ENCODE assay signal across 8 cellular contexts in genomic region chr3:194671900-194672808, GRCh38. TPM values are rescaled to one million over a fixed set of nuclear protein-coding genes. Genes with fewer than 3 reads are reported as not detected.
DNase-seq lines count a peak whose midpoint lies in the region; ATAC-seq and TF ChIP-seq lines count a peak whose summit lies in the region.

Gene LSG1, minus strand, starts transcription at chr3:194672191. Its CDS starts 29 bp downstream, at chr3:194672162.

- no peaks in the 10 kb centered on the region for H3K9me3 ChIP-seq in ovary
- H3K9me3 ChIP-seq in thyroid gland = no peaks in the 10 kb centered on the region

- TF ChIP-seq POLR2A in GM10847 (IDR thresholded peaks at IDR 0.05; ENCODE audit: extremely low read depth, insufficient read length) = peak; percentile 60
- peak; percentile 47 for TF ChIP-seq POLR2A in ovary (IDR thresholded peaks at IDR 0.05)
- peak in 1 of 2 donors; percentile 37 for TF ChIP-seq POLR2A in thyroid gland (IDR thresholded peaks at IDR 0.05)

- intact Hi-C loops in Right ventricle myocardium inferior (cut with DNase I) = no loop called here
- intact Hi-C loops in ovary (cut with DNase I) = no loop called here
- intact Hi-C loops in thyroid gland (cut with DNase I) = no loop called here

- WGBS in ovary, 3 donors = 0 to 1% (median 0%) methylated on average over 57 of the region's 57 CpGs
- WGBS in thyroid gland, 2 donors = 0% methylated on average over 57 of the region's 57 CpGs

- H3K4me1 ChIP-seq in ovary (ENCODE audit: insufficient read depth) (peaks cover 4% of the 10 kb centered on the region), thyroid gland (peaks cover 10 to 17% of the 10 kb centered on the region in 2 donors)

- TF ChIP-seq CTCF in ovary (IDR thresholded peaks at IDR 0.05) = peak in 1 of 3 donors; percentile 27
- TF ChIP-seq CTCF in thyroid gland (IDR thresholded peaks at IDR 0.05) = no peak

- H3K27me3 ChIP-seq in ovary = no peaks in the 10 kb centered on the region
- no peaks in the 10 kb centered on the region for H3K27me3 ChIP-seq in thyroid gland

- ATAC-seq in HG02678 (IDR thresholded peaks at IDR 0.05; ENCODE audit: unreplicated experiment) (peak; percentile 88), Right ventricle myocardium inferior (peak; percentile 93)

- no peaks in the 10 kb centered on the region for H3K36me3 ChIP-seq in ovary
- no peaks in the 10 kb centered on the region for H3K36me3 ChIP-seq in thyroid gland

- DNase-seq in NCI-H1417 (lab: John Stamatoyannopoulos, UW) (peak; percentile 97 to 100 (median 99)), SW 1271 (lab: John Stamatoyannopoulos, UW) (peak; percentile 88 to 97), Right ventricle myocardium inferior (ENCODE audit: missing footprints) (peak; percentile 94), ovary (peak; percentile 87 to 93 (median 91)), thyroid gland (peak; percentile 91 to 94)
- peak; percentile 79 for DNase-seq in activated naive CD8-positive, alpha-beta T cell treated with anti-CD3 and anti-CD28 coated beads, Interleukin-2, amount 50 U/mL, for 16 hours (ENCODE audit: low read depth, low spot score)

- peak within 1 kb of the TSS; percentile 92 for H3K4me3 ChIP-seq in ovary
- H3K4me3 ChIP-seq in thyroid gland (replicated peaks in 1 of 3) = peak within 1 kb of the TSS; percentile 49 to 56 (median 55)

- H3K27ac ChIP-seq in ovary (peak within 1 kb of the TSS; percentile 54 to 86), thyroid gland (peak within 1 kb of the TSS; percentile 75 to 94 (median 87))

- TF ChIP-seq EP300 in ovary (IDR thresholded peaks at IDR 0.05) = no peak

RNA-seq across cellular contexts. Expression of gene LSG1, which starts in this region (rescaled TPM):
- total RNA-seq in Right ventricle myocardium inferior (20.9 TPM), ovary (10 to 100 TPM; 27.0 to 45.9 (median 31.5) TPM), thyroid gland (10 to 100 TPM; 34.8 to 60.3 (median 49.7) TPM)
- 10 to 100 TPM; 26.8 to 46.6 TPM for polyA plus RNA-seq in ovary

Comparison
In these comparisons a context has a peak if more than half of its experiments do, and no peak if none do; other contexts are left out.
1. Peak in every context shown above with its lines: DNase-seq, ATAC-seq, H3K4me3 ChIP-seq and H3K27ac ChIP-seq.